In the genomic region with DNA sequence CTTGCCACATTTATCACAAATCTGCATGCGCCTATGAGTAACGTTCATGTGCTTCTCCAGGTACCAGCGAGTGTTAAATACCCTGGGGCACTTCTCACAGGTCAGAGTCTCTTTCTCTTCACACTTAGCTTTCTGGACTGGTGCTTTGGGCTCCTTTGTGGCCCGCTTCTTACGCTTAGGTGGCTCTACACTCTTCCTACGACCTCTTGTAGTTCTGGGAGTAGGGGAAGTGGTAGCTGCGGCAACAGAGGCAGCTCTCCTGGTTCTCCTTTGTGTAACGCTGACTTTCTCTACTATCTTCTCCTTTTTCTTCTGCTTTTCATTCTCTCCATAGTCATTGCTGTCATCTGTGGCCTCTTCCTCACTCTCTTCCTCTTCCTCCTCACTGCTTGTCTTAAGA, we compare ENCODE assay signal across 13 cellular contexts. TPM values are rescaled to one million over a fixed set of nuclear protein-coding genes. Genes with fewer than 3 reads are reported as not detected.
DNase-seq lines count a peak whose midpoint lies in the region; ATAC-seq and TF ChIP-seq lines count a peak whose summit lies in the region.
"Had no signal": no experiment of that assay in that cellular context is flagged by ENCODE, and none has a peak within 500 bp of the region (broad histone marks: within the 10 kb centered on the region; RNA-seq: fewer than 3 reads in every experiment).

No MANE protein-coding gene starts in this region.

- H3K27ac ChIP-seq in Karpas-422 (ENCODE audit: low read length): peak overlapping the region; percentile 89
- H3K27ac ChIP-seq in VCaP: peak overlapping the region; percentile 0; the same call in 1 of the 2 replicates
- no peak overlapping the region for H3K27ac ChIP-seq in esophagus squamous epithelium
- H3K27ac ChIP-seq: RWPE1 had no signal

- peak overlapping the region; percentile 64 for H3K4me2 ChIP-seq in Karpas-422 (ENCODE audit: low read depth, low read length, poor library complexity, severe bottlenecking)

- peak overlapping the region; percentile 54 to 79 for H3K4me3 Mint-ChIP-seq in CD14-positive monocyte
- peak overlapping the region in 7 of 8 donors; percentile 20 to 91 (median 79) for H3K4me3 Mint-ChIP-seq in naive B cell

- TF ChIP-seq POLR2A in esophagus squamous epithelium (IDR thresholded peaks at IDR 0.05): no peak

- ATAC-seq in naive B cell (ENCODE audit: low read depth in 2 of 2) (peak; percentile 33 to 40), GM19324 (IDR thresholded peaks at IDR 0.05; ENCODE audit: low FRiP score, unreplicated experiment) (no peak)

- peaks cover 41% of the 10 kb centered on the region for H3K4me1 ChIP-seq in Karpas-422 (ENCODE audit: low read length)
- H3K4me1 ChIP-seq in esophagus squamous epithelium: peaks cover 5 to 19% (median 6%) of the 10 kb centered on the region in 3 donors
- H3K4me1 ChIP-seq: Caco-2 had no signal

- DNase-seq in CD14-positive monocyte (ENCODE audit: low spot score) (peak; percentile 48), Karpas-422 (peak; percentile 70), naive B cell (no peak), esophagus squamous epithelium (lab: John Stamatoyannopoulos, UW) (no peak), NCI-H510A (lab: John Stamatoyannopoulos, UW) (no peak)
- no peak for DNase-seq in activated effector memory CD4-positive, alpha-beta T cell treated with Interleukin-2 at 50 U/mL for 16 hours
- DNase-seq: activated CD4-positive, alpha-beta T cell treated with anti-CD3 and anti-CD28 coated beads, Interleukin-2, amount 50 U/mL, for 4 hours; anterior cingulate cortex; Caco-2; NCI-H2081 had no signal

- no peak for TF ChIP-seq CTCF in CD14-positive monocyte (IDR thresholded peaks at IDR 0.05)
- no peak for TF ChIP-seq CTCF in VCaP (conservative IDR thresholded peaks at IDR 0.05)
- no peak for TF ChIP-seq CTCF in esophagus squamous epithelium (IDR thresholded peaks at IDR 0.05)

- H3K27me3 ChIP-seq in Karpas-422 (ENCODE audit: low read length) (no peaks in the 10 kb centered on the region), esophagus squamous epithelium (no peaks in the 10 kb centered on the region)

- no peaks in the 10 kb centered on the region for H3K9me2 ChIP-seq in Karpas-422 (replicated peaks; ENCODE audit: insufficient read depth, low read length)

- 66 to 67% methylated on average over 8 of the region's 8 CpGs for WGBS in esophagus squamous epithelium, 2 donors

- no peaks in the 10 kb centered on the region for H3K9me3 ChIP-seq in Karpas-422 (ENCODE audit: low read length)
- H3K9me3 ChIP-seq in esophagus squamous epithelium: no peaks in the 10 kb centered on the region
- H3K9me3 ChIP-seq: Caco-2 had no signal

- peak overlapping the region; percentile 59 for H3K9ac ChIP-seq in Karpas-422 (ENCODE audit: low read length)

- H3K79me2 ChIP-seq in Karpas-422 (ENCODE audit: low read length): peaks cover 53% of the 10 kb centered on the region

- H3K36me3 Mint-ChIP-seq in CD14-positive monocyte: peaks cover 5 to 28% of the 10 kb centered on the region in 2 donors
- peaks cover 0 to 7% of the 10 kb centered on the region in 2 donors for H3K36me3 Mint-ChIP-seq in naive B cell

- no peak overlapping the region for H2AFZ ChIP-seq in Karpas-422 (ENCODE audit: low read length)

- H3K4me1 Mint-ChIP-seq in CD14-positive monocyte (peaks cover 32% of the 10 kb centered on the region), naive B cell (peaks cover 27 to 43% (median 42%) of the 10 kb centered on the region in 3 donors)

- no peaks in the 10 kb centered on the region for H4K20me1 ChIP-seq in Karpas-422 (ENCODE audit: insufficient read depth, low read depth, low read length)

- H3K27ac Mint-ChIP-seq in CD14-positive monocyte: peak overlapping the region; percentile 76 to 94 (median 90)
- H3K27ac Mint-ChIP-seq in naive B cell: peak overlapping the region; percentile 57 to 91 (median 74)

- peaks cover 8% of the 10 kb centered on the region; the same call in 1 of the 2 replicates for H3K36me3 ChIP-seq in Karpas-422 (ENCODE audit: insufficient read depth, low read length)
- peaks cover 0 to 21% (median 0%) of the 10 kb centered on the region in 3 donors for H3K36me3 ChIP-seq in esophagus squamous epithelium

- intact Hi-C loops in CD14-positive monocyte (cut with micrococcal nuclease) (loop anchor here (1.0 to 5.0 kb wide), 2 partner anchors 45 to 78 kb away; a partner anchor contains a TSS), esophagus squamous epithelium (cut with DNase I) (loop anchor here (2.0 kb wide), 1 partner anchor 78 kb away; no protein-coding TSS in a partner anchor)

- H3K9me3 Mint-ChIP-seq in CD14-positive monocyte: no peaks in the 10 kb centered on the region
- no peaks in the 10 kb centered on the region for H3K9me3 Mint-ChIP-seq in naive B cell

- no peaks in the 10 kb centered on the region for H3K27me3 Mint-ChIP-seq in CD14-positive monocyte (ENCODE audit: low read depth in 3 of 3)
- no peaks in the 10 kb centered on the region for H3K27me3 Mint-ChIP-seq in naive B cell

- H3K4me3 ChIP-seq in Karpas-422 (ENCODE audit: low read length) (peak overlapping the region; percentile 30), esophagus squamous epithelium (no peak overlapping the region)

RNA-seq across cellular contexts. Expression of a gene that starts 45.2 kb away (rescaled TPM):
- 10 to 100 TPM; 16.9 to 19.8 TPM for polyA plus RNA-seq in CD14-positive monocyte
- total RNA-seq in Karpas-422 (2014; rRNA removed; shearing (Covaris generic); ENCODE audit: low replicate concordance): 47.7 and 84.1 TPM in 2 replicates
- 10 to 100 TPM; 16.9 to 38.2 (median 33.7) TPM for polyA plus RNA-seq in naive B cell (ENCODE audit: low read depth in 6 of 6)
- total RNA-seq in esophagus squamous epithelium: 10 to 100 TPM; 14.0 to 32.6 (median 20.9) TPM

Comparison
In these comparisons a context has a peak if more than half of its experiments do, and no peak if none do; other contexts are left out.
1. DNase-seq: peak in CD14-positive monocyte (single experiment) and Karpas-422 (single experiment); none in naive B cell (single experiment), esophagus squamous epithelium (single experiment), NCI-H510A (single experiment) and activated effector memory CD4-positive, alpha-beta T cell treated with Interleukin-2 at 50 U/mL for 16 hours (single experiment).
2. H3K27ac ChIP-seq: peak in Karpas-422 (single experiment) and VCaP (single experiment); none in esophagus squamous epithelium (0 of 4).